In genomic region chr6:42037669-42038068, GRCh38 we compare ENCODE assay signal across 8 cellular contexts. TPM values are rescaled to one million over a fixed set of nuclear protein-coding genes. Genes with fewer than 3 reads are reported as not detected.
A peak's percentile ranks its signal among the peaks of the same experiment; 100 is the strongest.
DNase-seq lines count a peak whose midpoint lies in the region; ATAC-seq and TF ChIP-seq lines count a peak whose summit lies in the region.
"Not testable (repeated sequence)": the region's sequence is repeated elsewhere in the genome, so short reads cannot be mapped to it uniquely, and the experiment has no call there.

No MANE protein-coding gene starts in this region.

- intact Hi-C loops in CD4-positive, alpha-beta T cell (cut with DNase I, micrococcal nuclease) = loop anchor here in 1 of 2 experiments (2.0 kb wide), 1 partner anchor 15 kb away; no protein-coding TSS in a partner anchor
- intact Hi-C loops in activated naive CD4-positive, alpha-beta T cell treated with anti-CD3 and anti-CD28 coated beads for 36 hours (cut with micrococcal nuclease) = loop anchor here (5.0 kb wide), 2 partner anchors 355 to 735 kb away; no protein-coding TSS in a partner anchor

- peak overlapping the region; percentile 89 for H3K27ac Mint-ChIP-seq in CD4-positive, alpha-beta T cell
- peak overlapping the region; percentile 76 to 81 for H3K27ac Mint-ChIP-seq in T-cell
- peak overlapping the region; percentile 95 for H3K27ac Mint-ChIP-seq in activated CD4-positive, alpha-beta T cell treated with anti-CD3 and anti-CD28 coated beads, Interleukin-2, amount 10 ng/mL, durations not matched to agents 7 days and 5 days
- peak overlapping the region; percentile 97 for H3K27ac Mint-ChIP-seq in activated naive CD4-positive, alpha-beta T cell treated with anti-CD3 and anti-CD28 coated beads for 36 hours
- peak overlapping the region; percentile 91 for H3K27ac Mint-ChIP-seq in activated naive CD8-positive, alpha-beta T cell treated with anti-CD3 and anti-CD28 coated beads, Interleukin-2, amount 50 U/mL, for 24 hours
- H3K27ac Mint-ChIP-seq in mesothelial cell of epicardium = peak overlapping the region; percentile 61
- peak overlapping the region; percentile 78 to 86 for H3K27ac Mint-ChIP-seq in stimulated activated naive CD8-positive, alpha-beta T cell treated with anti-CD3 and anti-CD28 coated beads, Interleukin-15, amount 100 ng/mL, for 72 hours

- not testable (repeated sequence) for H3K27me3 Mint-ChIP-seq in CD4-positive, alpha-beta T cell; T-cell; activated CD4-positive, alpha-beta T cell treated with anti-CD3 and anti-CD28 coated beads, Interleukin-2, amount 10 ng/mL, durations not matched to agents 7 days and 5 days; activated naive CD4-positive, alpha-beta T cell treated with anti-CD3 and anti-CD28 coated beads for 36 hours (ENCODE audit: low read depth); activated naive CD8-positive, alpha-beta T cell treated with anti-CD3 and anti-CD28 coated beads, Interleukin-2, amount 50 U/mL, for 24 hours; mesothelial cell of epicardium (ENCODE audit: low read depth); stimulated activated naive CD8-positive, alpha-beta T cell treated with anti-CD3 and anti-CD28 coated beads, Interleukin-15, amount 100 ng/mL, for 72 hours

- not testable (repeated sequence) for TF ChIP-seq CTCF in CD4-positive, alpha-beta T cell (IDR thresholded peaks at IDR 0.05); mesothelial cell of epicardium (IDR thresholded peaks at IDR 0.05; ENCODE audit: unreplicated experiment)

- H3K4me1 Mint-ChIP-seq in CD4-positive, alpha-beta T cell (ENCODE audit: low read depth) = peaks cover 70% of the 10 kb centered on the region
- peaks cover 65 to 80% (median 76%) of the 10 kb centered on the region in 3 donors for H3K4me1 Mint-ChIP-seq in T-cell
- peaks cover 75% of the 10 kb centered on the region for H3K4me1 Mint-ChIP-seq in activated CD4-positive, alpha-beta T cell treated with anti-CD3 and anti-CD28 coated beads, Interleukin-2, amount 10 ng/mL, durations not matched to agents 7 days and 5 days
- peaks cover 66% of the 10 kb centered on the region for H3K4me1 Mint-ChIP-seq in activated naive CD4-positive, alpha-beta T cell treated with anti-CD3 and anti-CD28 coated beads for 36 hours (ENCODE audit: low read depth)
- H3K4me1 Mint-ChIP-seq in activated naive CD8-positive, alpha-beta T cell treated with anti-CD3 and anti-CD28 coated beads, Interleukin-2, amount 50 U/mL, for 24 hours = peaks cover 85% of the 10 kb centered on the region
- H3K4me1 Mint-ChIP-seq in mesothelial cell of epicardium = peaks cover 11% of the 10 kb centered on the region
- peaks cover 84% of the 10 kb centered on the region for H3K4me1 Mint-ChIP-seq in stimulated activated naive CD8-positive, alpha-beta T cell treated with anti-CD3 and anti-CD28 coated beads, Interleukin-15, amount 100 ng/mL, for 72 hours

- not testable (repeated sequence) for H3K27me3 ChIP-seq in CD4-positive, alpha-beta T cell (ENCODE audit: control insufficient read depth, insufficient read depth, low read length)

- DNase-seq in CD4-positive, alpha-beta T cell; T-cell; activated CD4-positive, alpha-beta T cell treated with anti-CD3 and anti-CD28 coated beads, Interleukin-2, amount 10 ng/mL, durations not matched to agents 7 days and 5 days; activated naive CD8-positive, alpha-beta T cell treated with anti-CD3 and anti-CD28 coated beads, Interleukin-2, amount 50 U/mL, for 24 hours; mesothelial cell of epicardium (ENCODE audit: low spot score in 2 of 2, unreplicated experiment in 2 of 2): not testable (repeated sequence)
- peak; percentile 48 for DNase-seq in activated CD8-positive, alpha-beta memory T cell treated with anti-CD3 and anti-CD28 coated beads, Interleukin-2, amount 50 U/mL, for 48 hours
- DNase-seq in activated naive CD4-positive, alpha-beta T cell treated with anti-CD3 and anti-CD28 coated beads for 36 hours = peak; percentile 12
- peak in 1 of 2 donors; percentile 8 for DNase-seq in stimulated activated naive CD8-positive, alpha-beta T cell treated with anti-CD3 and anti-CD28 coated beads, Interleukin-15, amount 100 ng/mL, for 72 hours

- not testable (repeated sequence) for ATAC-seq in CD4-positive, alpha-beta T cell (ENCODE audit: poor library complexity); T-cell (replicated peaks in 1 of 4); activated naive CD8-positive, alpha-beta T cell treated with anti-CD3 and anti-CD28 coated beads, Interleukin-2, amount 50 U/mL, for 24 hours; stimulated activated naive CD8-positive, alpha-beta T cell treated with anti-CD3 and anti-CD28 coated beads, Interleukin-15, amount 100 ng/mL, for 72 hours

- not testable (repeated sequence) for H3K27ac ChIP-seq in CD4-positive, alpha-beta T cell (ENCODE audit: low read depth, low read length)

- peak overlapping the region; percentile 48 for H3K4me3 Mint-ChIP-seq in CD4-positive, alpha-beta T cell
- H3K4me3 Mint-ChIP-seq in T-cell = peak overlapping the region in 2 of 3 donors; percentile 25 to 99
- peak overlapping the region; percentile 59 for H3K4me3 Mint-ChIP-seq in activated CD4-positive, alpha-beta T cell treated with anti-CD3 and anti-CD28 coated beads, Interleukin-2, amount 10 ng/mL, durations not matched to agents 7 days and 5 days
- peak overlapping the region; percentile 83 for H3K4me3 Mint-ChIP-seq in activated naive CD4-positive, alpha-beta T cell treated with anti-CD3 and anti-CD28 coated beads for 36 hours
- peak overlapping the region; percentile 73 for H3K4me3 Mint-ChIP-seq in activated naive CD8-positive, alpha-beta T cell treated with anti-CD3 and anti-CD28 coated beads, Interleukin-2, amount 50 U/mL, for 24 hours
- H3K4me3 Mint-ChIP-seq in mesothelial cell of epicardium = not testable (repeated sequence)
- H3K4me3 Mint-ChIP-seq in stimulated activated naive CD8-positive, alpha-beta T cell treated with anti-CD3 and anti-CD28 coated beads, Interleukin-15, amount 100 ng/mL, for 72 hours = peak overlapping the region; percentile 57 to 66

- H3K9me3 Mint-ChIP-seq in CD4-positive, alpha-beta T cell; T-cell; activated CD4-positive, alpha-beta T cell treated with anti-CD3 and anti-CD28 coated beads, Interleukin-2, amount 10 ng/mL, durations not matched to agents 7 days and 5 days; activated naive CD4-positive, alpha-beta T cell treated with anti-CD3 and anti-CD28 coated beads for 36 hours; activated naive CD8-positive, alpha-beta T cell treated with anti-CD3 and anti-CD28 coated beads, Interleukin-2, amount 50 U/mL, for 24 hours; mesothelial cell of epicardium; stimulated activated naive CD8-positive, alpha-beta T cell treated with anti-CD3 and anti-CD28 coated beads, Interleukin-15, amount 100 ng/mL, for 72 hours: not testable (repeated sequence)

- POLR2A ChIA-PET in CD4-positive, alpha-beta T cell (lab: Charles Lee) = interaction anchor here (1.7 kb wide), 1 partner anchor 21 kb away, joined by 4 read pairs; no protein-coding TSS in a partner anchor
- POLR2A ChIA-PET in T-cell (lab: Charles Lee) = interaction anchor here in 1 of 2 donors (0.6 kb wide), 1 partner anchor 352 kb away, joined by 3 read pairs; no protein-coding TSS in a partner anchor
- POLR2A ChIA-PET in activated CD4-positive, alpha-beta T cell treated with anti-CD3 and anti-CD28 coated beads, Interleukin-2, amount 10 ng/mL, durations not matched to agents 7 days and 5 days (lab: Charles Lee) = not testable (repeated sequence)

- peaks cover 66% of the 10 kb centered on the region for H3K36me3 Mint-ChIP-seq in CD4-positive, alpha-beta T cell (ENCODE audit: low read depth)
- H3K36me3 Mint-ChIP-seq in T-cell = peaks cover 19% of the 10 kb centered on the region
- peaks cover 40% of the 10 kb centered on the region for H3K36me3 Mint-ChIP-seq in activated CD4-positive, alpha-beta T cell treated with anti-CD3 and anti-CD28 coated beads, Interleukin-2, amount 10 ng/mL, durations not matched to agents 7 days and 5 days (ENCODE audit: low read depth)
- H3K36me3 Mint-ChIP-seq in activated naive CD4-positive, alpha-beta T cell treated with anti-CD3 and anti-CD28 coated beads for 36 hours (ENCODE audit: low read depth) = peaks cover 32% of the 10 kb centered on the region
- H3K36me3 Mint-ChIP-seq in activated naive CD8-positive, alpha-beta T cell treated with anti-CD3 and anti-CD28 coated beads, Interleukin-2, amount 50 U/mL, for 24 hours (ENCODE audit: low read depth); mesothelial cell of epicardium: not testable (repeated sequence)

- CTCF ChIA-PET in CD4-positive, alpha-beta T cell (lab: Charles Lee) = not testable (repeated sequence)
- CTCF ChIA-PET in T-cell (lab: Charles Lee) = interaction anchor here (0.7 kb wide), 2 partner anchors 30 to 98 kb away, joined by 4 to 11 read pairs; no protein-coding TSS in a partner anchor
- CTCF ChIA-PET in activated CD4-positive, alpha-beta T cell treated with anti-CD3 and anti-CD28 coated beads, Interleukin-2, amount 10 ng/mL, durations not matched to agents 7 days and 5 days (lab: Charles Lee) = interaction anchor here (0.8 to 1.5 kb wide), 2 partner anchors 88 to 95 kb away, joined by 3 to 4 read pairs; no protein-coding TSS in a partner anchor
- CTCF ChIA-PET in activated naive CD4-positive, alpha-beta T cell treated with anti-CD3 and anti-CD28 coated beads for 36 hours (lab: Charles Lee) = interaction anchor here (0.5 to 1.5 kb wide), 3 partner anchors 25 to 399 kb away, joined by 3 to 9 read pairs (median 3); no protein-coding TSS in a partner anchor

- not testable (repeated sequence) for H3K9me3 ChIP-seq in CD4-positive, alpha-beta T cell (ENCODE audit: control insufficient read depth, low read length)

RNA-seq across cellular contexts. Expression of gene TAF8, which starts 12.7 kb away (rescaled TPM):
- 10 to 100 TPM; 30.1 to 34.7 TPM for total RNA-seq in CD4-positive, alpha-beta T cell
- 10 to 100 TPM; 46.0 to 55.5 (median 47.6) TPM for total RNA-seq in T-cell
- total RNA-seq in activated CD4-positive, alpha-beta T cell treated with anti-CD3 and anti-CD28 coated beads, Interleukin-2, amount 10 ng/mL, durations not matched to agents 7 days and 5 days = 10 to 100 TPM; 53.2 to 60.2 TPM
- 10 to 100 TPM; 67.3 to 68.5 TPM for total RNA-seq in activated naive CD4-positive, alpha-beta T cell treated with anti-CD3 and anti-CD28 coated beads for 36 hours
- total RNA-seq in mesothelial cell of epicardium = 32.1 to 38.9 TPM (median 36.5 TPM) in 3 replicates
